23 cellular contexts compared by ENCODE assay signal in the genomic region with DNA sequence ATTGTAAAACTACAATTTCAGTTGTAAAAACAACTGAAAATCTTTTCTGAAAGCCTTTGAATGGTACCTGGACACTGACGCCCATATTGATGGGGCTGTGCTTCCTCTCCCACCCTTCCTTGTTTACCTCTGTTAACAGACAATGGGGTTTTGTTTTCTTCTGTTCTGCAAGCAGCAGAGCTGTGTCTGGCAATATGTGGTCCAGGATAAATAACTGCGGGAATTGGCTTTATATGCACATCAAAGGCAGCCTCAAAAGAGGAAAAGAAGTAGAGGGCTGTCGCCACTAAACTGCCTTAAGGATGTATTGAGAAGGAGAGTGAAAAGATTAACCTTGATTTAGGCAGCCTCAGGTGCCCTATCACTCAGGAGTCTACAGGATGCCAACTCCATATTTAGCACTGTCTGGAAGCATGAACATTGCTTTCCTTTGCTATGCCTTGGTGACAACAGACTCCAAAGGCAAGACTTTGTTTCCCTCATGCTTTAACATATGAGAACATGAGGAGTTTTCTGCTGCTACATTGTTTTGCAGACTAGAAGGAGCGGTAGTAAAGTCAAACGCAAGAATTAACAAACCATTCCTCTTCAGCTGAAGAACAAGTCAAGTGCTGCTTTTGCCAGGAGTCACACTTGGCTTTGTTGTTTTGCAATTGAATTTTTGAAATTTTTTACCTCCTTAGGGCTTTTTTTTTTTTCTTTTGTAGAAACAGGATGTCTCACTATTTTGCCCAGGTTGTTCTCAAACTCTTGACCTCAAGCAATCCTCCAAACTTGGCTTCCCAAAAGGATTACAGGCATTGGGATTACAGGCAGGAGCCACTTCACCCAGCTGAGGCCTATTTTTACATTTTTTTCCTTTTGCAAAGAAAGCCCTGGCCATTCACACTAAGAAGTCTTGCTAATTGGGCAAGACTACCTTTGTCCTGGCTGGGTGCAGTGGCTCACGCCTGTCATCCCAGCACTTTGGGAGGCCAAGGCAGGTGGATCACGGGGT. TPM values are rescaled to one million over a fixed set of nuclear protein-coding genes. Genes with fewer than 3 reads are reported as not detected.
A peak's percentile ranks its signal among the peaks of the same experiment; 100 is the strongest.
DNase-seq lines count a peak whose midpoint lies in the region; ATAC-seq, FAIRE-seq and TF ChIP-seq lines count a peak whose summit lies in the region.
"Had no signal": no experiment of that assay in that cellular context is flagged by ENCODE, and none has a peak within 500 bp of the region (broad histone marks: within the 10 kb centered on the region; RNA-seq: fewer than 3 reads in every experiment).

No MANE protein-coding gene starts in this region.

- H3K79me2 ChIP-seq in SK-N-SH (ENCODE audit: insufficient read depth): no peaks in the 10 kb centered on the region
- H3K79me2 ChIP-seq in keratinocyte (ENCODE audit: control insufficient read depth, insufficient read depth, low read length): no peaks in the 10 kb centered on the region

- CTCF ChIA-PET in SK-N-SH (lab: Yijun Ruan, JAX): no interaction called here
- CTCF ChIA-PET in CD4-positive, alpha-beta memory T cell (lab: Charles Lee; ENCODE audit: partially characterized antibody): interaction anchor here (0.8 to 1.5 kb wide), 2 partner anchors 10 to 15 kb away, joined by 3 read pairs; no protein-coding TSS in a partner anchor
- CTCF ChIA-PET in activated CD4-positive, alpha-beta memory T cell treated with anti-CD3 and anti-CD28 coated beads for 36 hours (lab: Charles Lee): interaction anchor here (0.6 to 2.1 kb wide), 3 partner anchors 16 to 162 kb away, joined by 3 to 8 read pairs (median 6); no protein-coding TSS in a partner anchor

- ATAC-seq in SK-N-SH treated with all-trans-retinoic acid at 6 μM for 48 hours: no peak
- no peak for ATAC-seq in GM18907 (IDR thresholded peaks at IDR 0.05; ENCODE audit: unreplicated experiment)
- ATAC-seq: heart right ventricle, mucosa of descending colon, Panc1 had no signal

- peak overlapping the region; percentile 1 to 74 (median 44) for H3K4me3 Mint-ChIP-seq in CD4-positive, alpha-beta memory T cell
- H3K4me3 Mint-ChIP-seq in activated CD4-positive, alpha-beta memory T cell treated with anti-CD3 and anti-CD28 coated beads for 36 hours: peak overlapping the region; percentile 76
- H3K4me3 Mint-ChIP-seq: CD4-positive, CD25-positive, alpha-beta regulatory T cell; dendritic cell treated with granulocyte-macrophage colony-stimulating factor and Interleukin-4, amounts not matched to agents 40 ng/mL and 50 ng/mL, for 4 days had no signal

- no peaks in the 10 kb centered on the region for H3K27me3 ChIP-seq in SK-N-SH (ENCODE audit: insufficient read depth)
- no peaks in the 10 kb centered on the region for H3K27me3 ChIP-seq in CD4-positive, alpha-beta memory T cell (ENCODE audit: insufficient read depth, low read length)
- H3K27me3 ChIP-seq in keratinocyte (ENCODE audit: control insufficient read depth, extremely low read depth, insufficient read depth, low read length): no peaks in the 10 kb centered on the region

- no peaks in the 10 kb centered on the region for H3K9me3 ChIP-seq in SK-N-SH
- no peaks in the 10 kb centered on the region for H3K9me3 ChIP-seq in CD4-positive, alpha-beta memory T cell (ENCODE audit: control insufficient read depth in 1 of 2, low read length in 2 of 2)
- H3K9me3 ChIP-seq in keratinocyte (ENCODE audit: control insufficient read depth, low read depth, low read length): no peaks in the 10 kb centered on the region
- H3K9me3 ChIP-seq: heart right ventricle, mucosa of descending colon had no signal

- no peak for TF ChIP-seq EP300 in SK-N-SH (IDR thresholded peaks at IDR 0.05; ENCODE audit: borderline replicate concordance in 1 of 2, low read depth in 1 of 2, low read length in 1 of 2)

- H3K4me2 ChIP-seq in SK-N-SH (no peak overlapping the region), keratinocyte (ENCODE audit: control insufficient read depth, extremely low read depth, insufficient read depth, low read depth, low read length) (no peak overlapping the region)

- H4K20me1 ChIP-seq in SK-N-SH (ENCODE audit: insufficient read depth): no peaks in the 10 kb centered on the region
- no peaks in the 10 kb centered on the region for H4K20me1 ChIP-seq in keratinocyte (ENCODE audit: control insufficient read depth, extremely low read depth, insufficient read depth, low read length)

- H3K4me1 ChIP-seq in SK-N-SH (ENCODE audit: control insufficient read depth in 1 of 2, insufficient read depth in 2 of 2, low read depth in 1 of 2, low read length in 1 of 2) (no peaks in the 10 kb centered on the region), keratinocyte (ENCODE audit: control insufficient read depth, extremely low read depth, insufficient read depth, low read length) (no peaks in the 10 kb centered on the region)
- H3K4me1 ChIP-seq in CD4-positive, alpha-beta memory T cell (ENCODE audit: insufficient read depth, low read length): peaks cover 44% of the 10 kb centered on the region
- H3K4me1 ChIP-seq: heart right ventricle had no signal

- H3K27ac ChIP-seq in SK-N-SH (ENCODE audit: low read depth in 2 of 2, low read length in 1 of 2) (no peak overlapping the region), keratinocyte (ENCODE audit: control insufficient read depth, insufficient read depth, low read length) (no peak overlapping the region)
- H3K27ac ChIP-seq in CD4-positive, alpha-beta memory T cell (ENCODE audit: low read depth, low read length): no peak overlapping the region
- H3K27ac ChIP-seq: heart right ventricle, WERI-Rb-1 had no signal

- POLR2A ChIA-PET in SK-N-SH (lab: Yijun Ruan, JAX): no interaction called here
- POLR2A ChIA-PET in CD4-positive, alpha-beta memory T cell (lab: Charles Lee; ENCODE audit: partially characterized antibody): interaction anchor here (1.4 kb wide), 1 partner anchor 15 kb away, joined by 5 read pairs; no protein-coding TSS in a partner anchor
- POLR2A ChIA-PET in activated CD4-positive, alpha-beta memory T cell treated with anti-CD3 and anti-CD28 coated beads for 36 hours (lab: Charles Lee): interaction anchor here (0.8 to 2.0 kb wide), 4 partner anchors 83 to 99 kb away, joined by 3 to 4 read pairs (median 4); no protein-coding TSS in a partner anchor

- TF ChIP-seq CTCF in SK-N-SH (IDR thresholded peaks at IDR 0.05) (no peak), keratinocyte (optimal IDR thresholded peaks at IDR 0.05 in 1 of 3, IDR thresholded peaks at IDR 0.05 in 1 of 3, conservative IDR thresholded peaks at IDR 0.05 in 1 of 3; ENCODE audit: extremely low read depth in 1 of 3, insufficient read depth in 2 of 3, low read length in 3 of 3) (no peak)

- dilution Hi-C loops in keratinocyte (cut with MboI; ENCODE audit: extremely low pct_ligation_motif_present, low sequenced_read_pairs): no loop called here

- H2AFZ ChIP-seq in SK-N-SH (ENCODE audit: low read depth): 0 out of 2 replicates have a peak overlapping the region, but pooled peaks have one; percentile 9
- H2AFZ ChIP-seq in keratinocyte (ENCODE audit: control insufficient read depth, low read length): no peak overlapping the region

- peak; percentile 46 for FAIRE-seq in keratinocyte (lab: Jason Lieb, UNC)

- H3K36me3 ChIP-seq in SK-N-SH (replicated peaks in 1 of 2; ENCODE audit: control insufficient read depth in 1 of 2, insufficient read depth in 2 of 2, low read length in 1 of 2): no peaks in the 10 kb centered on the region
- H3K36me3 ChIP-seq in CD4-positive, alpha-beta memory T cell (ENCODE audit: insufficient read depth, low read length): no peaks in the 10 kb centered on the region
- H3K36me3 ChIP-seq in keratinocyte (ENCODE audit: control insufficient read depth in 2 of 2, extremely low read depth in 1 of 2, insufficient read depth in 2 of 2, low read length in 2 of 2): no peaks in the 10 kb centered on the region
- H3K36me3 ChIP-seq: heart right ventricle, WERI-Rb-1 had no signal

- intact Hi-C loops in CD4-positive, alpha-beta memory T cell (cut with micrococcal nuclease): no loop called here
- intact Hi-C loops in activated CD4-positive, alpha-beta memory T cell treated with anti-CD3 and anti-CD28 coated beads for 36 hours (cut with micrococcal nuclease): loop anchor here (1.0 to 2.0 kb wide), 2 partner anchors 33 to 93 kb away; no protein-coding TSS in a partner anchor

- no peaks in the 10 kb centered on the region for H3K9me1 ChIP-seq in keratinocyte (ENCODE audit: control insufficient read depth, extremely low read depth, insufficient read depth, low read length)

- H3K27ac Mint-ChIP-seq in CD4-positive, alpha-beta memory T cell: peak overlapping the region in 6 of 7 donors; percentile 37 to 65 (median 44)
- peak overlapping the region; percentile 87 for H3K27ac Mint-ChIP-seq in activated CD4-positive, alpha-beta memory T cell treated with anti-CD3 and anti-CD28 coated beads for 36 hours
- H3K27ac Mint-ChIP-seq: CD4-positive, CD25-positive, alpha-beta regulatory T cell; dendritic cell treated with granulocyte-macrophage colony-stimulating factor and Interleukin-4, amounts not matched to agents 40 ng/mL and 50 ng/mL, for 4 days had no signal

- TF ChIP-seq RAD21 in SK-N-SH (IDR thresholded peaks at IDR 0.05; ENCODE audit: low read length): no peak

- no peaks in the 10 kb centered on the region for H3F3A ChIP-seq in SK-N-SH (replicated peaks; ENCODE audit: insufficient read depth)

- DNase-seq in SK-N-SH (no peak), keratinocyte (ENCODE audit: low read depth, low spot score) (no peak), AG08395 (ENCODE audit: low spot score) (no peak)
- no peak for DNase-seq in CD4-positive, alpha-beta memory T cell
- no peak for DNase-seq in activated CD4-positive, alpha-beta memory T cell treated with anti-CD3 and anti-CD28 coated beads for 36 hours
- no peak for DNase-seq in activated effector memory CD4-positive, alpha-beta T cell treated with Interleukin-2 at 50 U/mL for 16 hours
- DNase-seq: CD4-positive, CD25-positive, alpha-beta regulatory T cell; DND-41; heart right ventricle; mucosa of descending colon; NCI-H187; NCI-H524 treated with DMSO at 0.1 percent for 48 hours; WERI-Rb-1 had no signal

- H3K9me2 ChIP-seq in SK-N-SH: no peaks in the 10 kb centered on the region

- no peaks in the 10 kb centered on the region for H3K36me3 Mint-ChIP-seq in CD4-positive, alpha-beta memory T cell
- peaks cover 59% of the 10 kb centered on the region for H3K36me3 Mint-ChIP-seq in activated CD4-positive, alpha-beta memory T cell treated with anti-CD3 and anti-CD28 coated beads for 36 hours
- H3K36me3 Mint-ChIP-seq: CD4-positive, CD25-positive, alpha-beta regulatory T cell had no signal

- H3K4me1 Mint-ChIP-seq in CD4-positive, alpha-beta memory T cell: peaks cover 35 to 39% (median 36%) of the 10 kb centered on the region in 4 donors
- H3K4me1 Mint-ChIP-seq in activated CD4-positive, alpha-beta memory T cell treated with anti-CD3 and anti-CD28 coated beads for 36 hours (ENCODE audit: low read depth): peaks cover 70% of the 10 kb centered on the region

- no peak overlapping the region for H3K9ac ChIP-seq in SK-N-SH
- H3K9ac ChIP-seq in keratinocyte (ENCODE audit: control insufficient read depth, extremely low read depth, insufficient read depth, low read length): no peak overlapping the region

- H3K4me3 ChIP-seq in SK-N-SH (ENCODE audit: low read depth in 2 of 2, low read length in 1 of 2) (no peak overlapping the region), keratinocyte (ENCODE audit: control insufficient read depth in 2 of 3, extremely low read depth in 1 of 3, insufficient read depth in 2 of 3, low read depth in 1 of 3, low read length in 3 of 3) (no peak overlapping the region)
- H3K4me3 ChIP-seq in CD4-positive, alpha-beta memory T cell (ENCODE audit: low read length in 2 of 2): no peak overlapping the region
- H3K4me3 ChIP-seq: heart right ventricle, mucosa of descending colon had no signal

- peaks cover 0 to 7% of the 10 kb centered on the region in 2 donors for H3K27me3 Mint-ChIP-seq in CD4-positive, alpha-beta memory T cell
- H3K27me3 Mint-ChIP-seq in activated CD4-positive, alpha-beta memory T cell treated with anti-CD3 and anti-CD28 coated beads for 36 hours: no peaks in the 10 kb centered on the region
- H3K27me3 Mint-ChIP-seq: dendritic cell treated with granulocyte-macrophage colony-stimulating factor and Interleukin-4, amounts not matched to agents 40 ng/mL and 50 ng/mL, for 4 days had no signal

- no peaks in the 10 kb centered on the region for H3K9me3 Mint-ChIP-seq in CD4-positive, alpha-beta memory T cell
- no peaks in the 10 kb centered on the region for H3K9me3 Mint-ChIP-seq in activated CD4-positive, alpha-beta memory T cell treated with anti-CD3 and anti-CD28 coated beads for 36 hours
- H3K9me3 Mint-ChIP-seq: dendritic cell treated with granulocyte-macrophage colony-stimulating factor and Interleukin-4, amounts not matched to agents 40 ng/mL and 50 ng/mL, for 4 days had no signal

- WGBS in SK-N-SH (ENCODE audit: low lambda C conversion rate): 68% methylated on average over 7 of the region's 7 CpGs

RNA-seq across cellular contexts. Expression of a gene that starts 3.0 kb away (rescaled TPM):
- polyA plus RNA-seq in SK-N-SH (2012; rRNA removed): not detected in 2 replicates
- not detected in 2 replicates for polyA plus RNA-seq in SK-N-SH (2012; cell fraction: cytosol; rRNA removed)
- not detected in 2 replicates for polyA plus RNA-seq in SK-N-SH (2012; cell fraction: nucleus; rRNA removed)
- total RNA-seq in CD4-positive, alpha-beta memory T cell: under 1 TPM in 1 of 2 experiments, not detected in 1; 0.28 TPM
- polyA plus RNA-seq in CD4-positive, alpha-beta memory T cell: under 1 TPM in 1 of 2 donors, not detected in 1; 0.10 TPM
- total RNA-seq in activated CD4-positive, alpha-beta memory T cell treated with anti-CD3 and anti-CD28 coated beads for 36 hours: 10 to 100 TPM; 65.1 to 67.0 TPM
- polyA plus RNA-seq in keratinocyte: not detected in 3 replicates
- polyA plus RNA-seq in keratinocyte (2011; ENCODE audit: low read depth): not detected
- polyA plus RNA-seq in keratinocyte (2011; cell fraction: cytosol; rRNA removed): not detected in 2 replicates
- polyA plus RNA-seq in keratinocyte (2011; cell fraction: nucleus; rRNA removed): not detected in 2 replicates
- not detected in 2 replicates for polyA plus RNA-seq in keratinocyte (2012; ENCODE audit: low replicate concordance)
- polyA minus RNA-seq in keratinocyte: not detected in 3 replicates
- not detected for polyA minus RNA-seq in keratinocyte (2011; cell fraction: cytosol; rRNA and poly(A)+ RNA removed)
- not detected in 2 replicates for polyA minus RNA-seq in keratinocyte (2011; cell fraction: nucleus; rRNA and poly(A)+ RNA removed)
- total RNA-seq: A172, heart right ventricle, kidney epithelial cell, M059J, mucosa of descending colon, omental fat pad, ureter had no signal
- polyA plus RNA-seq: esophagus, heart right ventricle had no signal
